8 cellular contexts compared by ENCODE assay signal in the genomic region with DNA sequence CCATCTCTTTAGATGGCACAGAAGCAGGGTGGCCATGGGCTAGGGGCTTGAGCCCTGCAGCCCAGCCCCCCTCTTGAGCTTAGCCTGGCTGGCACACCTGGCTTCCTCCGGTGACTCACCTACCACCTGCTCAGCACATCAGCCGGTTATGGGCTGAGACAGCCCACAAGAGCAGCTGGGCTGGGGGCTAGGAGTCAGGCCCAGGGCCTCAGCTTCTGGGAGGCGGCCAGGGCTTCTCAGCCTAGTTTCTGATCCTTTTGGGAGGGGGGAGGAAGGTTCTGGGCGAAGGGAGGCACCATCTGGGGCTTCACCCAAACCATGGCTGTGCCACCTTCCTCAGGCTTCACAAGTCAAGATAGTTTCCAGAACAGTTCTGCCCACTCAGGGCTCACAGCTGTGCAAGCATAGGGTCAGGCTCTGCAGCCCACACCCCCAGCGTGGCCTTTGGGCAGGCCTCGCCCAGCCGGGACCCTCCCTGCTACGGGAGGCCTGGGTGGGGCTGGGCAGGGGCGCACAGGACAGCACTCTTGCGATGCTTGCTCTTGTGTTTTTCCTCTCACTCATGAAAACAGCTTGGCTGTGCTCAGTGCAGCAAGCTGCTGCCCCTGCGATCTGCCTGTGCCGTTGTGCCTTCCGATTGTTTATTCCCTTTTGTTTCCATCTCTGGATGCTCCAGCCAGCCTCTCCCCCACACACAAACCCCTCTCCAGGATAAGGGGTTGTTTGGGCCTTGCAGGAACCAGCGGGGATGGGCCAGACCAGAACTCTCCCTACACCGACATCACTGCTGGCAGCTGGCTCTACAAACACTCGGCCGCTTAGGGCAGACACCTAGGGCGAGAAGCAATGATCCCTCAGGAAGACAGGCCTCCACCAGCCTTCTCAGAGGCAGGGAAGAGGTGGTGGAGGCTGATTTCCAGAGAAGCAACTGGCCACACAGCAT. TPM values are rescaled to one million over a fixed set of nuclear protein-coding genes. Genes with fewer than 3 reads are reported as not detected.
A peak's percentile ranks its signal among the peaks of the same experiment; 100 is the strongest.
DNase-seq lines count a peak whose midpoint lies in the region; ATAC-seq and TF ChIP-seq lines count a peak whose summit lies in the region.

No MANE protein-coding gene starts in this region.

- in situ Hi-C loops in ACHN (cut with HindIII; ENCODE audit: low pct_ligation_motif_present, low pct_unique_long_range_greater_than_20kb, low sequenced_read_pairs), result no loop called here

- no peaks in the 10 kb centered on the region for H3K27me3 Mint-ChIP-seq in Calu3 (ENCODE audit: unreplicated experiment)
- peaks cover 4% of the 10 kb centered on the region for H3K27me3 Mint-ChIP-seq in activated T-helper 1 cell treated with anti-CD3 and anti-CD28 coated beads, Interleukin-12 subunit alpha, Interleukin-12 subunit beta, Interleukin-2, Interleukin-4 antibody, amounts not matched to agents 30 ng/mL and 10 ng/mL and 1 ng/mL, durations not matched to agents 14 hours and 24 hours and 36 hours (ENCODE audit: insufficient read depth)

- no peak for TF ChIP-seq CTCF in Calu3 (IDR thresholded peaks at IDR 0.05; ENCODE audit: unreplicated experiment)

- no peak overlapping the region for H3K27ac Mint-ChIP-seq in Calu3 (ENCODE audit: unreplicated experiment)
- H3K27ac Mint-ChIP-seq in activated T-helper 1 cell treated with anti-CD3 and anti-CD28 coated beads, Interleukin-12 subunit alpha, Interleukin-12 subunit beta, Interleukin-2, Interleukin-4 antibody, amounts not matched to agents 30 ng/mL and 10 ng/mL and 1 ng/mL, durations not matched to agents 14 hours and 24 hours and 36 hours, result peak overlapping the region; percentile 62

- no peaks in the 10 kb centered on the region for H3K9me3 Mint-ChIP-seq in Calu3 (ENCODE audit: low read depth, unreplicated experiment)
- no peaks in the 10 kb centered on the region for H3K9me3 Mint-ChIP-seq in activated T-helper 1 cell treated with anti-CD3 and anti-CD28 coated beads, Interleukin-12 subunit alpha, Interleukin-12 subunit beta, Interleukin-2, Interleukin-4 antibody, amounts not matched to agents 30 ng/mL and 10 ng/mL and 1 ng/mL, durations not matched to agents 14 hours and 24 hours and 36 hours

- no peak overlapping the region for H3K4me3 Mint-ChIP-seq in Calu3 (ENCODE audit: low read depth, unreplicated experiment)
- no peak overlapping the region for H3K4me3 Mint-ChIP-seq in activated T-helper 1 cell treated with anti-CD3 and anti-CD28 coated beads, Interleukin-12 subunit alpha, Interleukin-12 subunit beta, Interleukin-2, Interleukin-4 antibody, amounts not matched to agents 30 ng/mL and 10 ng/mL and 1 ng/mL, durations not matched to agents 14 hours and 24 hours and 36 hours

- BruUV-seq in Calu3 (replicated peaks; lab: Mats Ljungman, UMichigan), result no TSS peak

- CTCF ChIA-PET in Calu3 (lab: Charles Lee), result interaction anchor here (0.9 to 1.2 kb wide), 4 partner anchors 11 to 39 kb away, joined by 3 to 7 read pairs (median 5); a partner anchor contains a TSS

- ATAC-seq in GM18498 (IDR thresholded peaks at IDR 0.05; ENCODE audit: unreplicated experiment) (no peak), GM18907 (IDR thresholded peaks at IDR 0.05; ENCODE audit: unreplicated experiment) (no peak), HG02973 (IDR thresholded peaks at IDR 0.05; ENCODE audit: unreplicated experiment) (no peak)

- intact Hi-C loops in Calu3 (cut with micrococcal nuclease; ENCODE audit: unreplicated experiment), result no loop called here
- intact Hi-C loops in activated T-helper 1 cell treated with anti-CD3 and anti-CD28 coated beads, Interleukin-12 subunit alpha, Interleukin-12 subunit beta, Interleukin-2, Interleukin-4 antibody, amounts not matched to agents 30 ng/mL and 10 ng/mL and 1 ng/mL, durations not matched to agents 14 hours and 24 hours and 36 hours (cut with micrococcal nuclease), result no loop called here

- DNase-seq in Calu3 (peak; percentile 63), NCI-H1417 treated with DMSO at 0.1 percent for 48 hours (lab: John Stamatoyannopoulos, UW) (peak; percentile 38), myocyte (ENCODE audit: low read depth) (peak; percentile 92), ACHN (no peak)
- DNase-seq in activated T-helper 1 cell treated with anti-CD3 and anti-CD28 coated beads, Interleukin-12 subunit alpha, Interleukin-12 subunit beta, Interleukin-2, Interleukin-4 antibody, amounts not matched to agents 30 ng/mL and 10 ng/mL and 1 ng/mL, durations not matched to agents 14 hours and 24 hours and 36 hours (ENCODE audit: low spot score), result no peak

- peaks cover 37% of the 10 kb centered on the region for H3K4me1 Mint-ChIP-seq in Calu3 (ENCODE audit: low read depth, unreplicated experiment)
- peaks cover 35% of the 10 kb centered on the region for H3K4me1 Mint-ChIP-seq in activated T-helper 1 cell treated with anti-CD3 and anti-CD28 coated beads, Interleukin-12 subunit alpha, Interleukin-12 subunit beta, Interleukin-2, Interleukin-4 antibody, amounts not matched to agents 30 ng/mL and 10 ng/mL and 1 ng/mL, durations not matched to agents 14 hours and 24 hours and 36 hours (ENCODE audit: low read depth)

- H3K36me3 Mint-ChIP-seq in Calu3 (ENCODE audit: insufficient read depth, unreplicated experiment), result no peaks in the 10 kb centered on the region
- no peaks in the 10 kb centered on the region for H3K36me3 Mint-ChIP-seq in activated T-helper 1 cell treated with anti-CD3 and anti-CD28 coated beads, Interleukin-12 subunit alpha, Interleukin-12 subunit beta, Interleukin-2, Interleukin-4 antibody, amounts not matched to agents 30 ng/mL and 10 ng/mL and 1 ng/mL, durations not matched to agents 14 hours and 24 hours and 36 hours (ENCODE audit: low read depth)

RNA-seq across cellular contexts. Expression of a gene that starts 26.1 kb away (rescaled TPM):
- total RNA-seq in Calu3 (2022) (23.8 and 25.3 TPM in 2 replicates), myocyte (74.5 and 88.9 TPM in 2 replicates)
- 18.7 and 20.6 TPM in 2 replicates for total RNA-seq in activated T-helper 1 cell treated with anti-CD3 and anti-CD28 coated beads, Interleukin-12 subunit alpha, Interleukin-12 subunit beta, Interleukin-2, Interleukin-4 antibody, amounts not matched to agents 30 ng/mL and 10 ng/mL and 1 ng/mL, durations not matched to agents 14 hours and 24 hours and 36 hours
- 31.1 TPM for polyA plus RNA-seq in myocyte (2012)

RNA-seq across cellular contexts. Expression of a gene that starts 38.2 kb away (rescaled TPM):
- total RNA-seq in Calu3 (2022) (12.2 and 14.1 TPM in 2 replicates), myocyte (10.5 and 15.6 TPM in 2 replicates)
- 40.8 and 41.1 TPM in 2 replicates for total RNA-seq in activated T-helper 1 cell treated with anti-CD3 and anti-CD28 coated beads, Interleukin-12 subunit alpha, Interleukin-12 subunit beta, Interleukin-2, Interleukin-4 antibody, amounts not matched to agents 30 ng/mL and 10 ng/mL and 1 ng/mL, durations not matched to agents 14 hours and 24 hours and 36 hours
- 14.9 TPM for polyA plus RNA-seq in myocyte (2012)

RNA-seq across cellular contexts. Expression of a gene that starts 52.2 kb away (rescaled TPM):
- total RNA-seq in Calu3 (2022) (6.5 and 7.5 TPM in 2 replicates), myocyte (3.4 and 4.3 TPM in 2 replicates)
- total RNA-seq in activated T-helper 1 cell treated with anti-CD3 and anti-CD28 coated beads, Interleukin-12 subunit alpha, Interleukin-12 subunit beta, Interleukin-2, Interleukin-4 antibody, amounts not matched to agents 30 ng/mL and 10 ng/mL and 1 ng/mL, durations not matched to agents 14 hours and 24 hours and 36 hours, result 8.2 and 8.8 TPM in 2 replicates
- 2.6 TPM for polyA plus RNA-seq in myocyte (2012)

Comparison
In these comparisons a context has a peak if more than half of its experiments do, and no peak if none do; other contexts are left out.
1. DNase-seq: peak in Calu3 (single experiment), NCI-H1417 treated with DMSO at 0.1 percent for 48 hours (single experiment) and myocyte (single experiment); none in activated T-helper 1 cell treated with anti-CD3 and anti-CD28 coated beads, Interleukin-12 subunit alpha, Interleukin-12 subunit beta, Interleukin-2, Interleukin-4 antibody, amounts not matched to agents 30 ng/mL and 10 ng/mL and 1 ng/mL, durations not matched to agents 14 hours and 24 hours and 36 hours (single experiment) and ACHN (single experiment).